In genomic region chr12:110269622-110270124, GRCh38 we compare ENCODE assay signal across 10 cellular contexts. TPM values are rescaled to one million over a fixed set of nuclear protein-coding genes. Genes with fewer than 3 reads are reported as not detected.
DNase-seq lines count a peak whose midpoint lies in the region; ATAC-seq and TF ChIP-seq lines count a peak whose summit lies in the region.
"Had no signal": no experiment of that assay in that cellular context is flagged by ENCODE, and none has a peak within 500 bp of the region (broad histone marks: within the 10 kb centered on the region; RNA-seq: fewer than 3 reads in every experiment).

No MANE protein-coding gene starts in this region.

- no peak overlapping the region for H3K9ac ChIP-seq in smooth muscle cell (ENCODE audit: low read depth)

- H3K27me3 ChIP-seq in WERI-Rb-1 (ENCODE audit: insufficient read depth, low read depth, severe bottlenecking) (no peaks in the 10 kb centered on the region), left ventricle myocardium inferior (ENCODE audit: low read depth) (no peaks in the 10 kb centered on the region), smooth muscle cell (ENCODE audit: low read depth) (no peaks in the 10 kb centered on the region)

- H2AFZ ChIP-seq in smooth muscle cell (ENCODE audit: low read depth), result peak overlapping the region; percentile 28

- H3K4me1 ChIP-seq in left ventricle myocardium inferior (peaks cover 60% of the 10 kb centered on the region), smooth muscle cell (ENCODE audit: low read depth) (peaks cover 30% of the 10 kb centered on the region)

- intact Hi-C loops in left ventricle myocardium inferior (cut with micrococcal nuclease), result no loop called here

- H3K27ac Mint-ChIP-seq in HFFc6, result peak overlapping the region; percentile 73

- ATAC-seq in GM21360 (IDR thresholded peaks at IDR 0.05; ENCODE audit: unreplicated experiment) (no peak), HG03135 (IDR thresholded peaks at IDR 0.05; ENCODE audit: unreplicated experiment) (no peak)
- ATAC-seq: stimulated activated naive CD8-positive, alpha-beta T cell treated with anti-CD3 and anti-CD28 coated beads, Interleukin-15, Interleukin-2, amounts not matched to agents 100 U/mL and 50 U/mL, for 24 hours had no signal

- no peaks in the 10 kb centered on the region for H3K9me3 Mint-ChIP-seq in HFFc6

- peak overlapping the region; percentile 72 for H3K4me2 ChIP-seq in smooth muscle cell

- peaks cover 1% of the 10 kb centered on the region for H3K27me3 Mint-ChIP-seq in HFFc6 (ENCODE audit: insufficient read depth)

- no peaks in the 10 kb centered on the region for H3F3A ChIP-seq in smooth muscle cell (ENCODE audit: low read depth)

- DNase-seq in HFFc6, result peak; percentile 46
- DNase-seq in WERI-Rb-1, result no peak
- no peak for DNase-seq in left ventricle myocardium inferior
- no peak for DNase-seq in smooth muscle cell (lab: John Stamatoyannopoulos, UW; ENCODE audit: unreplicated experiment)
- no peak for DNase-seq in cerebellar nuclear complex (lab: John Stamatoyannopoulos, UW)
- DNase-seq in mesenteric fat pad (ENCODE audit: low spot score), result no peak
- DNase-seq: Kasumi-1; stimulated activated naive CD8-positive, alpha-beta T cell treated with anti-CD3 and anti-CD28 coated beads, Interleukin-15, Interleukin-2, amounts not matched to agents 100 U/mL and 50 U/mL, for 24 hours had no signal

- WGBS in smooth muscle cell (ENCODE audit: low lambda C conversion rate), result 28% methylated on average over 8 of the region's 8 CpGs

- H3K27ac ChIP-seq in WERI-Rb-1, result peak overlapping the region; percentile 88
- H3K27ac ChIP-seq in left ventricle myocardium inferior (replicated peaks), result peak overlapping the region; percentile 80
- H3K27ac ChIP-seq in smooth muscle cell (ENCODE audit: low read depth), result peak overlapping the region; percentile 18

- H3K36me3 ChIP-seq in WERI-Rb-1 (no peaks in the 10 kb centered on the region), left ventricle myocardium inferior (no peaks in the 10 kb centered on the region), smooth muscle cell (ENCODE audit: low read depth) (no peaks in the 10 kb centered on the region)

- H3K4me3 Mint-ChIP-seq in HFFc6, result peak overlapping the region; percentile 77

- peaks cover 80% of the 10 kb centered on the region for H3K4me1 Mint-ChIP-seq in HFFc6 (ENCODE audit: low read depth)

- peak overlapping the region; percentile 19 for H3K4me3 ChIP-seq in WERI-Rb-1 (ENCODE audit: low read depth, low read length)
- no peak overlapping the region for H3K4me3 ChIP-seq in left ventricle myocardium inferior
- no peak overlapping the region for H3K4me3 ChIP-seq in smooth muscle cell

- no peaks in the 10 kb centered on the region for H3K36me3 Mint-ChIP-seq in HFFc6 (ENCODE audit: low read depth)

- H3K9me3 ChIP-seq in WERI-Rb-1 (ENCODE audit: severe bottlenecking) (no peaks in the 10 kb centered on the region), left ventricle myocardium inferior (replicated peaks) (no peaks in the 10 kb centered on the region), smooth muscle cell (replicated peaks; ENCODE audit: low read depth) (no peaks in the 10 kb centered on the region)

- H4K20me1 ChIP-seq in smooth muscle cell (ENCODE audit: low read depth), result no peaks in the 10 kb centered on the region

- no peak for TF ChIP-seq CTCF in HFFc6 (IDR thresholded peaks at IDR 0.05)
- no peak for TF ChIP-seq CTCF in WERI-Rb-1 (IDR thresholded peaks at IDR 0.05; ENCODE audit: low read depth, low read length)
- no peak for TF ChIP-seq CTCF in left ventricle myocardium inferior (IDR thresholded peaks at IDR 0.05; ENCODE audit: borderline replicate concordance)
- TF ChIP-seq CTCF in smooth muscle cell (IDR thresholded peaks at IDR 0.05; ENCODE audit: borderline replicate concordance, insufficient read depth, poor library complexity, severe bottlenecking), result no peak

- H3K79me2 ChIP-seq in smooth muscle cell (ENCODE audit: low read depth), result no peaks in the 10 kb centered on the region

RNA-seq across cellular contexts. Expression of gene ATP2A2, which starts 11.4 kb away (rescaled TPM):
- 100 to 1,000 TPM; 254 to 286 (median 267) TPM for total RNA-seq in HFFc6 (2021; fragmentation: NEBNext Ultra II Directional; extraction: Animal tissue kit (Norgen Biotek cat#: 25700))
- 1,955 TPM for total RNA-seq in left ventricle myocardium inferior
- 103 and 104 TPM in 2 replicates for total RNA-seq in smooth muscle cell
- polyA plus RNA-seq in smooth muscle cell, result 47.6 and 53.7 TPM in 2 replicates
- 232 TPM for total RNA-seq in mesenteric fat pad

Comparison
In these comparisons a context has a peak if more than half of its experiments do, and no peak if none do; other contexts are left out.
1. H3K27ac ChIP-seq: peak in every context shown above with its lines; median percentile 88 in WERI-Rb-1; 80 in left ventricle myocardium inferior; 18 in smooth muscle cell.